Comparison of ENCODE assay signal across 17 cellular contexts in the genomic region with DNA sequence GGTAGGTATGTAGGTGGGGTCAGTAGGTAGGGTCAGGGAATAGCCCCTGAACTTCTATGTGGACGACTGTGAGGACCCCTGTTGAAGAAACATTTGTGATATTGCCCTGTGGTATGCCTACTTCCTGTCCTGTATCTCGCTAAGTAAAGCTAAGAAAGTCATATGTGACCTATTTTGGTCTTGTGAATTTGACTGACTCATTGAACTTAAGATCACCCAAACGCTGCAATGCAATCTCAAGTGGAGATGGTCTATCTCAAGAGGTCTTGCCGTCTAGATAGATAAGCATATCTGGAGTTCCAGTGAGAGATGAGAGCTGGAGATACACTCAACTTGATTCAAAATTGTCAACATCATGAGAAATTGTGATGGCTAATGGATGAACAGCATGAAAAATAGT.
"Had no signal": no experiment of that assay in that cellular context is flagged by ENCODE, and none has a peak within 500 bp of the region (broad histone marks: within the 10 kb centered on the region; RNA-seq: fewer than 3 reads in every experiment).

No MANE protein-coding gene starts in this region.

- H3K4me3 ChIP-seq: adrenal gland, prostate gland, upper lobe of left lung had no signal

- H3K9me3 ChIP-seq: adrenal gland, prostate gland, upper lobe of left lung had no signal

- H3K27ac ChIP-seq: adrenal gland, foreskin keratinocyte, prostate gland, upper lobe of left lung had no signal

- ATAC-seq: activated CD8-positive, alpha-beta T cell treated with anti-CD3 and anti-CD28 coated beads, Interleukin-2, amount 10 ng/mL, durations not matched to agents 7 days and 5 days; right cardiac atrium; stimulated activated naive CD8-positive, alpha-beta T cell treated with anti-CD3 and anti-CD28 coated beads, Interleukin-15, amount 100 ng/mL, for 72 hours had no signal

- H3K4me1 ChIP-seq: adrenal gland, foreskin keratinocyte, prostate gland, upper lobe of left lung had no signal

- H3K27me3 ChIP-seq: adrenal gland, foreskin keratinocyte, upper lobe of left lung had no signal

- DNase-seq: activated CD4-positive, alpha-beta T cell treated with anti-CD3 and anti-CD28 coated beads for 48 hours; activated CD8-positive, alpha-beta memory T cell treated with anti-CD3 and anti-CD28 coated beads, Interleukin-2, amount 50 U/mL, for 4 hours; activated CD8-positive, alpha-beta T cell treated with anti-CD3 and anti-CD28 coated beads, Interleukin-2, amount 10 ng/mL, durations not matched to agents 7 days and 5 days; activated effector memory CD4-positive, alpha-beta T cell treated with anti-CD3 and anti-CD28 coated beads, Interleukin-2, amount 50 U/mL, for 16 hours; activated T-cell treated with anti-CD3 and anti-CD28 coated beads, Interleukin-2, amount 50 U/mL, for 48 hours; adrenal gland; cortex of kidney; effector CD4-positive, alpha-beta T cell; foreskin keratinocyte; glutamatergic neuron; kidney glomerular epithelial cell; left ventricle myocardium superior; right cardiac atrium; small intestine; stimulated activated naive CD8-positive, alpha-beta T cell treated with anti-CD3 and anti-CD28 coated beads, Interleukin-15, amount 100 ng/mL, for 72 hours had no signal
